19 cellular contexts compared by ENCODE assay signal in the genomic region with DNA sequence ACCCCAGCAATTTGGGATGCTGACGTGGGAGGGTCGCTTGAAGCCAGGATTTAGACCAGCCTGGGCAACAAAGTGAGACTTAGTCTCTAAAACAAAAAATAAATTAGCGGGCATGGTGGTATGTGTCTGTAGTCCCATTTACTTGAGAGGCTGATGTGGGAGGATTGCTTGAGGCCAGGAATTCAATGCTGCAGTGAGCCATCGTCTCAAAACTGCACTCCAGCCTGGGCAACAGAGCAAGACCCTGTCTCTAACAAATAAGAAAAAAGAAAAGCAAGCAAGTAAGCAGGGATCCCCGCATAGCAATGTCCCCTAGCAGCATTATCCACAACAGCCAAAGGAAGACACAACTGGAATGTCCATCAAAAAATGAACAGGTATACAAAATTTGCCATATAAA. TPM values are rescaled to one million over a fixed set of nuclear protein-coding genes. Genes with fewer than 3 reads are reported as not detected.
A peak's percentile ranks its signal among the peaks of the same experiment; 100 is the strongest.
DNase-seq lines count a peak whose midpoint lies in the region; ATAC-seq, FAIRE-seq and TF ChIP-seq lines count a peak whose summit lies in the region.
"Had no signal": no experiment of that assay in that cellular context is flagged by ENCODE, and none has a peak within 500 bp of the region (broad histone marks: within the 10 kb centered on the region; RNA-seq: fewer than 3 reads in every experiment).

No MANE protein-coding gene starts in this region.

- H3K4me3 Mint-ChIP-seq in activated CD8-positive, alpha-beta T cell treated with anti-CD3 and anti-CD28 coated beads for 36 hours = no peak overlapping the region
- no peak overlapping the region for H3K4me3 Mint-ChIP-seq in activated CD8-positive, alpha-beta T cell treated with anti-CD3 and anti-CD28 coated beads, Interleukin-2, amount 10 ng/mL, durations not matched to agents 7 days and 5 days
- H3K4me3 Mint-ChIP-seq in IgD-negative memory B cell (peak overlapping the region in 3 of 4 donors; percentile 5 to 52 (median 37)), astrocyte (ENCODE audit: unreplicated experiment) (peak overlapping the region; percentile 30)
- peak overlapping the region; percentile 7 for H3K4me3 Mint-ChIP-seq in natural killer cell treated with Interleukin-12 subunit alpha and Interleukin-12 subunit beta and Interleukin-15 and Interleukin-18, amount 100 ng/mL, for 72 hours
- H3K4me3 Mint-ChIP-seq: activated naive CD8-positive, alpha-beta T cell treated with anti-CD3 and anti-CD28 coated beads, Interleukin-2, amount 10 ng/mL, durations not matched to agents 7 days and 5 days had no signal

- CTCF ChIA-PET in activated CD8-positive, alpha-beta T cell treated with anti-CD3 and anti-CD28 coated beads for 36 hours (lab: Charles Lee) = no interaction called here
- CTCF ChIA-PET in activated CD8-positive, alpha-beta T cell treated with anti-CD3 and anti-CD28 coated beads, Interleukin-2, amount 10 ng/mL, durations not matched to agents 7 days and 5 days (lab: Charles Lee) = no interaction called here

- ATAC-seq in activated CD8-positive, alpha-beta T cell treated with anti-CD3 and anti-CD28 coated beads for 36 hours = no peak
- no peak for ATAC-seq in activated CD8-positive, alpha-beta T cell treated with anti-CD3 and anti-CD28 coated beads, Interleukin-2, amount 10 ng/mL, durations not matched to agents 7 days and 5 days
- no peak for ATAC-seq in natural killer cell treated with Interleukin-12 subunit alpha and Interleukin-12 subunit beta and Interleukin-15 and Interleukin-18, amount 100 ng/mL, for 72 hours
- ATAC-seq: GM23338 had no signal

- H3K4me2 ChIP-seq in astrocyte (ENCODE audit: low read length) = peak overlapping the region; percentile 91
- H3K4me2 ChIP-seq: GM23338 had no signal

- no peaks in the 10 kb centered on the region for H3K36me3 ChIP-seq in astrocyte (ENCODE audit: insufficient read depth, low read length)
- H3K36me3 ChIP-seq: colonic mucosa, ovary, right atrium auricular region had no signal

- H3K9me3 ChIP-seq in astrocyte (ENCODE audit: insufficient read depth, low read depth, low read length) = no peaks in the 10 kb centered on the region
- H3K9me3 ChIP-seq: colonic mucosa, ovary, right atrium auricular region had no signal

- H3K27ac ChIP-seq in astrocyte (ENCODE audit: low read depth, low read length) = no peak overlapping the region
- H3K27ac ChIP-seq: colonic mucosa, ovary, right atrium auricular region had no signal

- DNase-seq in activated CD8-positive, alpha-beta T cell treated with anti-CD3 and anti-CD28 coated beads for 36 hours = no peak
- DNase-seq in activated CD8-positive, alpha-beta T cell treated with anti-CD3 and anti-CD28 coated beads, Interleukin-2, amount 10 ng/mL, durations not matched to agents 7 days and 5 days = no peak
- DNase-seq in astrocyte (ENCODE audit: low read depth) (no peak), NCI-H774 (lab: John Stamatoyannopoulos, UW) (no peak), GF-D8 (lab: John Stamatoyannopoulos, UW) (no peak)
- DNase-seq in natural killer cell treated with Interleukin-12 subunit alpha and Interleukin-12 subunit beta and Interleukin-15 and Interleukin-18, amount 100 ng/mL, for 72 hours (ENCODE audit: low spot score) = no peak
- DNase-seq in stimulated activated CD4-positive, alpha-beta T cell treated with anti-CD3 and anti-CD28 coated beads, Interleukin-2, amount 100 ng/mL, for 24 hours = no peak
- DNase-seq: activated CD4-positive, CD25-positive, alpha-beta regulatory T cell; activated naive CD8-positive, alpha-beta T cell treated with anti-CD3 and anti-CD28 coated beads, Interleukin-2, amount 10 ng/mL, durations not matched to agents 7 days and 5 days; activated T-cell treated with anti-CD3 and anti-CD28 coated beads, Interleukin-2, amount 50 U/mL, for 48 hours; colonic mucosa; EL; ovary; stimulated activated CD4-positive, alpha-beta T cell treated with anti-CD3 and anti-CD28 coated beads, Interleukin-12 subunit alpha, Interleukin-12 subunit beta, amount 100 ng/mL, for 4 hours; T-helper 9 cell had no signal

- no peak overlapping the region for H3K9ac ChIP-seq in astrocyte (ENCODE audit: low read length)

- no peak overlapping the region for H3K4me3 ChIP-seq in astrocyte (ENCODE audit: insufficient read depth, low read depth, low read length)
- H3K4me3 ChIP-seq: colonic mucosa, GM23338, ovary, right atrium auricular region had no signal

- TF ChIP-seq CTCF in activated CD8-positive, alpha-beta T cell treated with anti-CD3 and anti-CD28 coated beads for 36 hours (IDR thresholded peaks at IDR 0.05) = no peak
- TF ChIP-seq CTCF in astrocyte (IDR thresholded peaks at IDR 0.05; ENCODE audit: insufficient read depth, low read depth, low read length) = no peak

- peaks cover 83% of the 10 kb centered on the region for H3K79me2 ChIP-seq in astrocyte (ENCODE audit: insufficient read depth, low read length)

- no peak overlapping the region for H2AFZ ChIP-seq in astrocyte (ENCODE audit: low read depth, low read length)
- H2AFZ ChIP-seq: GM23338 had no signal

- no peaks in the 10 kb centered on the region for H3K27me3 Mint-ChIP-seq in activated CD8-positive, alpha-beta T cell treated with anti-CD3 and anti-CD28 coated beads for 36 hours
- no peaks in the 10 kb centered on the region for H3K27me3 Mint-ChIP-seq in activated CD8-positive, alpha-beta T cell treated with anti-CD3 and anti-CD28 coated beads, Interleukin-2, amount 10 ng/mL, durations not matched to agents 7 days and 5 days (ENCODE audit: low read depth)
- H3K27me3 Mint-ChIP-seq in IgD-negative memory B cell = no peaks in the 10 kb centered on the region
- no peaks in the 10 kb centered on the region for H3K27me3 Mint-ChIP-seq in astrocyte (ENCODE audit: low read depth, unreplicated experiment)
- H3K27me3 Mint-ChIP-seq in natural killer cell treated with Interleukin-12 subunit alpha and Interleukin-12 subunit beta and Interleukin-15 and Interleukin-18, amount 100 ng/mL, for 72 hours = no peaks in the 10 kb centered on the region
- H3K27me3 Mint-ChIP-seq: activated naive CD8-positive, alpha-beta T cell treated with anti-CD3 and anti-CD28 coated beads, Interleukin-2, amount 10 ng/mL, durations not matched to agents 7 days and 5 days; type B pancreatic cell had no signal

- H3K27me3 ChIP-seq in astrocyte (ENCODE audit: insufficient read depth, low read length) = no peaks in the 10 kb centered on the region
- H3K27me3 ChIP-seq: colonic mucosa, ovary, right atrium auricular region had no signal

- H3K4me1 Mint-ChIP-seq in activated CD8-positive, alpha-beta T cell treated with anti-CD3 and anti-CD28 coated beads for 36 hours (ENCODE audit: low read depth) = peaks cover 53% of the 10 kb centered on the region
- H3K4me1 Mint-ChIP-seq in activated CD8-positive, alpha-beta T cell treated with anti-CD3 and anti-CD28 coated beads, Interleukin-2, amount 10 ng/mL, durations not matched to agents 7 days and 5 days (ENCODE audit: low read depth) = peaks cover 40% of the 10 kb centered on the region
- H3K4me1 Mint-ChIP-seq in IgD-negative memory B cell (peaks cover 37 to 58% (median 52%) of the 10 kb centered on the region in 3 donors), astrocyte (ENCODE audit: low read depth, unreplicated experiment) (peaks cover 12% of the 10 kb centered on the region)
- peaks cover 25 to 38% of the 10 kb centered on the region in 2 donors for H3K4me1 Mint-ChIP-seq in natural killer cell treated with Interleukin-12 subunit alpha and Interleukin-12 subunit beta and Interleukin-15 and Interleukin-18, amount 100 ng/mL, for 72 hours (ENCODE audit: low read depth in 2 of 2)

- H4K20me1 ChIP-seq in astrocyte (ENCODE audit: insufficient read depth, low read length) = peaks cover 76% of the 10 kb centered on the region

- no peaks in the 10 kb centered on the region for H3K9me3 Mint-ChIP-seq in activated CD8-positive, alpha-beta T cell treated with anti-CD3 and anti-CD28 coated beads for 36 hours
- H3K9me3 Mint-ChIP-seq in activated CD8-positive, alpha-beta T cell treated with anti-CD3 and anti-CD28 coated beads, Interleukin-2, amount 10 ng/mL, durations not matched to agents 7 days and 5 days (ENCODE audit: insufficient read depth) = no peaks in the 10 kb centered on the region
- H3K9me3 Mint-ChIP-seq in IgD-negative memory B cell (no peaks in the 10 kb centered on the region), astrocyte (ENCODE audit: unreplicated experiment) (no peaks in the 10 kb centered on the region)
- peaks cover 3% of the 10 kb centered on the region for H3K9me3 Mint-ChIP-seq in natural killer cell treated with Interleukin-12 subunit alpha and Interleukin-12 subunit beta and Interleukin-15 and Interleukin-18, amount 100 ng/mL, for 72 hours
- H3K9me3 Mint-ChIP-seq: activated naive CD8-positive, alpha-beta T cell treated with anti-CD3 and anti-CD28 coated beads, Interleukin-2, amount 10 ng/mL, durations not matched to agents 7 days and 5 days; GM23338; type B pancreatic cell had no signal

- peaks cover 13% of the 10 kb centered on the region for H3K4me1 ChIP-seq in astrocyte (ENCODE audit: insufficient read depth, low read length)

- intact Hi-C loops in activated CD8-positive, alpha-beta T cell treated with anti-CD3 and anti-CD28 coated beads for 36 hours (cut with micrococcal nuclease) = no loop called here

- FAIRE-seq in astrocyte (lab: Jason Lieb, UNC) = no peak

- H3K27ac Mint-ChIP-seq in activated CD8-positive, alpha-beta T cell treated with anti-CD3 and anti-CD28 coated beads for 36 hours = peak overlapping the region; percentile 2
- no peak overlapping the region for H3K27ac Mint-ChIP-seq in activated CD8-positive, alpha-beta T cell treated with anti-CD3 and anti-CD28 coated beads, Interleukin-2, amount 10 ng/mL, durations not matched to agents 7 days and 5 days
- no peak overlapping the region for H3K27ac Mint-ChIP-seq in IgD-negative memory B cell
- H3K27ac Mint-ChIP-seq in astrocyte (ENCODE audit: unreplicated experiment) = peak overlapping the region; percentile 26
- H3K27ac Mint-ChIP-seq in natural killer cell treated with Interleukin-12 subunit alpha and Interleukin-12 subunit beta and Interleukin-15 and Interleukin-18, amount 100 ng/mL, for 72 hours = no peak overlapping the region
- H3K27ac Mint-ChIP-seq: activated naive CD8-positive, alpha-beta T cell treated with anti-CD3 and anti-CD28 coated beads, Interleukin-2, amount 10 ng/mL, durations not matched to agents 7 days and 5 days; GM23338; type B pancreatic cell had no signal

- peaks cover 49% of the 10 kb centered on the region for H3K36me3 Mint-ChIP-seq in activated CD8-positive, alpha-beta T cell treated with anti-CD3 and anti-CD28 coated beads for 36 hours (ENCODE audit: low read depth)
- peaks cover 43% of the 10 kb centered on the region for H3K36me3 Mint-ChIP-seq in activated CD8-positive, alpha-beta T cell treated with anti-CD3 and anti-CD28 coated beads, Interleukin-2, amount 10 ng/mL, durations not matched to agents 7 days and 5 days (ENCODE audit: low read depth)
- H3K36me3 Mint-ChIP-seq in IgD-negative memory B cell (peaks cover 10% of the 10 kb centered on the region), astrocyte (ENCODE audit: low read depth, unreplicated experiment) (peaks cover 5% of the 10 kb centered on the region)
- peaks cover 22% of the 10 kb centered on the region for H3K36me3 Mint-ChIP-seq in natural killer cell treated with Interleukin-12 subunit alpha and Interleukin-12 subunit beta and Interleukin-15 and Interleukin-18, amount 100 ng/mL, for 72 hours

- POLR2A ChIA-PET in activated CD8-positive, alpha-beta T cell treated with anti-CD3 and anti-CD28 coated beads for 36 hours (lab: Charles Lee) = no interaction called here
- POLR2A ChIA-PET in activated CD8-positive, alpha-beta T cell treated with anti-CD3 and anti-CD28 coated beads, Interleukin-2, amount 10 ng/mL, durations not matched to agents 7 days and 5 days (lab: Charles Lee) = no interaction called here

RNA-seq across cellular contexts. Expression of gene TXNL1, which starts 3.4 kb away (rescaled TPM):
- 10 to 100 TPM; 72.8 to 74.5 TPM for total RNA-seq in activated CD8-positive, alpha-beta T cell treated with anti-CD3 and anti-CD28 coated beads for 36 hours
- total RNA-seq in activated CD8-positive, alpha-beta T cell treated with anti-CD3 and anti-CD28 coated beads, Interleukin-2, amount 10 ng/mL, durations not matched to agents 7 days and 5 days = 10 to 100 TPM; 51.9 to 54.4 TPM
- polyA plus RNA-seq in IgD-negative memory B cell = 56.2 TPM
- 71.8 and 77.0 TPM in 2 replicates for total RNA-seq in astrocyte
- 10 to 100 TPM; 50.3 to 60.5 TPM for total RNA-seq in natural killer cell treated with Interleukin-12 subunit alpha and Interleukin-12 subunit beta and Interleukin-15 and Interleukin-18, amount 100 ng/mL, for 72 hours

RNA-seq across cellular contexts. Expression of gene WDR7, which starts 16.2 kb away (rescaled TPM):
- total RNA-seq in activated CD8-positive, alpha-beta T cell treated with anti-CD3 and anti-CD28 coated beads for 36 hours = 10 to 100 TPM; 16.0 to 19.0 TPM
- 10 to 100 TPM; 39.7 to 44.2 TPM for total RNA-seq in activated CD8-positive, alpha-beta T cell treated with anti-CD3 and anti-CD28 coated beads, Interleukin-2, amount 10 ng/mL, durations not matched to agents 7 days and 5 days
- polyA plus RNA-seq in IgD-negative memory B cell = 16.2 TPM
- total RNA-seq in astrocyte = 14.3 and 16.9 TPM in 2 replicates
- 10 to 100 TPM; 51.1 to 69.1 TPM for total RNA-seq in natural killer cell treated with Interleukin-12 subunit alpha and Interleukin-12 subunit beta and Interleukin-15 and Interleukin-18, amount 100 ng/mL, for 72 hours

Comparison
In these comparisons a context has a peak if more than half of its experiments do, and no peak if none do; other contexts are left out.
1. H3K27ac Mint-ChIP-seq: peak in activated CD8-positive, alpha-beta T cell treated with anti-CD3 and anti-CD28 coated beads for 36 hours (single experiment) and astrocyte (single experiment); none in activated CD8-positive, alpha-beta T cell treated with anti-CD3 and anti-CD28 coated beads, Interleukin-2, amount 10 ng/mL, durations not matched to agents 7 days and 5 days (single experiment), IgD-negative memory B cell (0 of 3) and natural killer cell treated with Interleukin-12 subunit alpha and Interleukin-12 subunit beta and Interleukin-15 and Interleukin-18, amount 100 ng/mL, for 72 hours (0 of 2).
2. H3K4me3 Mint-ChIP-seq: peak in IgD-negative memory B cell (3 of 4), astrocyte (single experiment) and natural killer cell treated with Interleukin-12 subunit alpha and Interleukin-12 subunit beta and Interleukin-15 and Interleukin-18, amount 100 ng/mL, for 72 hours (single experiment); none in activated CD8-positive, alpha-beta T cell treated with anti-CD3 and anti-CD28 coated beads for 36 hours (single experiment) and activated CD8-positive, alpha-beta T cell treated with anti-CD3 and anti-CD28 coated beads, Interleukin-2, amount 10 ng/mL, durations not matched to agents 7 days and 5 days (single experiment).